21 cellular contexts compared by ENCODE assay signal in genomic region chr12:7065073-7065623, GRCh38.
"Had no signal": no experiment of that assay in that cellular context is flagged by ENCODE, and none has a peak within 500 bp of the region (broad histone marks: within the 10 kb centered on the region; RNA-seq: fewer than 3 reads in every experiment).

No MANE protein-coding gene starts in this region.

- H3K27me3 ChIP-seq: MG63, SJSA1 had no signal

- H3K27ac ChIP-seq: SJSA1, SK-N-MC had no signal

- DNase-seq: Karpas-422, KG1, MG63, NCI-H1092 treated with DMSO at 0.1 percent for 48 hours, NCI-H1436, NCI-H187, NCI-H2029, NCI-H2081 treated with DMSO at 0.1 percent for 48 hours, NCI-H2171, NCI-H226, NCI-H446, NCI-H510A, NCI-H524 treated with DMSO at 0.1 percent for 48 hours, NCI-H69, NCI-H774, Right ventricle myocardium superior, RPMI8226, SIG-M5 had no signal

- H3K36me3 ChIP-seq: SJSA1 had no signal

- H3K9me3 ChIP-seq: MG63, SJSA1 had no signal

- H3K4me3 ChIP-seq: MG63, SJSA1, SK-N-MC had no signal

- FAIRE-seq: RCC 7860 had no signal
